Comparison of ENCODE assay signal across 8 cellular contexts in genomic region chr1:166975361-166976129, GRCh38. TPM values are rescaled to one million over a fixed set of nuclear protein-coding genes. Genes with fewer than 3 reads are reported as not detected.
A peak's percentile ranks its signal among the peaks of the same experiment; 100 is the strongest.
DNase-seq lines count a peak whose midpoint lies in the region; ATAC-seq and TF ChIP-seq lines count a peak whose summit lies in the region.

A gene with protein sequence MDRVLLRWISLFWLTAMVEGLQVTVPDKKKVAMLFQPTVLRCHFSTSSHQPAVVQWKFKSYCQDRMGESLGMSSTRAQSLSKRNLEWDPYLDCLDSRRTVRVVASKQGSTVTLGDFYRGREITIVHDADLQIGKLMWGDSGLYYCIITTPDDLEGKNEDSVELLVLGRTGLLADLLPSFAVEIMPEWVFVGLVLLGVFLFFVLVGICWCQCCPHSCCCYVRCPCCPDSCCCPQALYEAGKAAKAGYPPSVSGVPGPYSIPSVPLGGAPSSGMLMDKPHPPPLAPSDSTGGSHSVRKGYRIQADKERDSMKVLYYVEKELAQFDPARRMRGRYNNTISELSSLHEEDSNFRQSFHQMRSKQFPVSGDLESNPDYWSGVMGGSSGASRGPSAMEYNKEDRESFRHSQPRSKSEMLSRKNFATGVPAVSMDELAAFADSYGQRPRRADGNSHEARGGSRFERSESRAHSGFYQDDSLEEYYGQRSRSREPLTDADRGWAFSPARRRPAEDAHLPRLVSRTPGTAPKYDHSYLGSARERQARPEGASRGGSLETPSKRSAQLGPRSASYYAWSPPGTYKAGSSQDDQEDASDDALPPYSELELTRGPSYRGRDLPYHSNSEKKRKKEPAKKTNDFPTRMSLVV (minus strand): TSS chr1:166975540. CDS start chr1:166975268, 272 bp downstream.

- no peak within 1 kb of the TSS for H3K27ac Mint-ChIP-seq in WTC11

- CTCF ChIA-PET in WTC11 (lab: Charles Lee): interaction anchor here (1.0 to 1.7 kb wide), 3 partner anchors 65 to 84 kb away, joined by 4 to 6 read pairs (median 4); no protein-coding TSS in a partner anchor

- no peaks in the 10 kb centered on the region for H3K36me3 ChIP-seq in KOPT-K1 (ENCODE audit: insufficient read depth, low read length)
- no peaks in the 10 kb centered on the region for H3K36me3 ChIP-seq in kidney epithelial cell (ENCODE audit: control insufficient read depth, insufficient read depth, low read length)

- DNase-seq in D341Med (ENCODE audit: low spot score) (peak; percentile 92), WTC11 (ENCODE audit: low spot score) (peak; percentile 68), cardiac fibroblast (ENCODE audit: low read depth in 2 of 2) (peak; percentile 14 to 40), kidney epithelial cell (ENCODE audit: low read depth) (no peak), SW 1271 (lab: John Stamatoyannopoulos, UW) (no peak)
- peak; percentile 54 to 58 for DNase-seq in stimulated activated CD4-positive, alpha-beta T cell treated with anti-CD3 and anti-CD28 coated beads, Interleukin-15, amount 100 ng/mL, for 48 hours (ENCODE audit: low read depth in 2 of 2)

- H3K27me3 Mint-ChIP-seq in WTC11 (ENCODE audit: low read depth): peaks cover 87% of the 10 kb centered on the region

- peak within 1 kb of the TSS; percentile 51 to 53 for H3K4me3 ChIP-seq in cardiac fibroblast (replicated peaks in 1 of 2; ENCODE audit: low read depth in 2 of 2, low read length in 2 of 2)
- H3K4me3 ChIP-seq in kidney epithelial cell (ENCODE audit: low read depth, low read length): peak within 1 kb of the TSS; percentile 60

- ATAC-seq in GM21447 (IDR thresholded peaks at IDR 0.05; ENCODE audit: unreplicated experiment): peak; percentile 62
- peak; percentile 77 for ATAC-seq in WTC11

- POLR2A ChIA-PET in WTC11 (lab: Charles Lee): no interaction called here

- peak within 1 kb of the TSS; percentile 75 for H3K4me3 Mint-ChIP-seq in WTC11

- H3K9me3 ChIP-seq in KOPT-K1 (ENCODE audit: insufficient read depth, low read length, poor library complexity, severe bottlenecking): no peaks in the 10 kb centered on the region

- peaks cover 24% of the 10 kb centered on the region for H3K4me1 Mint-ChIP-seq in WTC11

- H3K9me3 Mint-ChIP-seq in WTC11: no peaks in the 10 kb centered on the region

- TF ChIP-seq CTCF in WTC11 (IDR thresholded peaks at IDR 0.05) (no peak), cardiac fibroblast (IDR thresholded peaks at IDR 0.05; ENCODE audit: low read depth, low read length) (no peak), kidney epithelial cell (IDR thresholded peaks at IDR 0.05; ENCODE audit: insufficient read depth, low read length, poor library complexity, severe bottlenecking) (no peak)

- H3K27me3 ChIP-seq in kidney epithelial cell (ENCODE audit: control insufficient read depth, insufficient read depth, low read length): peaks cover 7% of the 10 kb centered on the region

- peak within 1 kb of the TSS; percentile 64 for H3K27ac ChIP-seq in KOPT-K1 (ENCODE audit: low read depth, low read length, poor library complexity, severe bottlenecking)

- H3K36me3 Mint-ChIP-seq in WTC11: no peaks in the 10 kb centered on the region

TF ChIP-seq in WTC11, 78 proteins besides CTCF, POLR2A, EP300 and RAD21:
- TF ChIP-seq FOXP1 (CRISPR knock-in tag; IDR thresholded peaks at IDR 0.05; ENCODE audit: borderline replicate concordance): peak; percentile 25; the same call in 1 of the 2 replicates
- 0 out of 2 replicates have a peak, but pooled peaks have one; percentile 18 for TF ChIP-seq MAX (CRISPR knock-in tag; IDR thresholded peaks at IDR 0.05)
- TF ChIP-seq GABPB1 (CRISPR knock-in tag; IDR thresholded peaks at IDR 0.05): no peak
- TF ChIP-seq, protein P1, sequence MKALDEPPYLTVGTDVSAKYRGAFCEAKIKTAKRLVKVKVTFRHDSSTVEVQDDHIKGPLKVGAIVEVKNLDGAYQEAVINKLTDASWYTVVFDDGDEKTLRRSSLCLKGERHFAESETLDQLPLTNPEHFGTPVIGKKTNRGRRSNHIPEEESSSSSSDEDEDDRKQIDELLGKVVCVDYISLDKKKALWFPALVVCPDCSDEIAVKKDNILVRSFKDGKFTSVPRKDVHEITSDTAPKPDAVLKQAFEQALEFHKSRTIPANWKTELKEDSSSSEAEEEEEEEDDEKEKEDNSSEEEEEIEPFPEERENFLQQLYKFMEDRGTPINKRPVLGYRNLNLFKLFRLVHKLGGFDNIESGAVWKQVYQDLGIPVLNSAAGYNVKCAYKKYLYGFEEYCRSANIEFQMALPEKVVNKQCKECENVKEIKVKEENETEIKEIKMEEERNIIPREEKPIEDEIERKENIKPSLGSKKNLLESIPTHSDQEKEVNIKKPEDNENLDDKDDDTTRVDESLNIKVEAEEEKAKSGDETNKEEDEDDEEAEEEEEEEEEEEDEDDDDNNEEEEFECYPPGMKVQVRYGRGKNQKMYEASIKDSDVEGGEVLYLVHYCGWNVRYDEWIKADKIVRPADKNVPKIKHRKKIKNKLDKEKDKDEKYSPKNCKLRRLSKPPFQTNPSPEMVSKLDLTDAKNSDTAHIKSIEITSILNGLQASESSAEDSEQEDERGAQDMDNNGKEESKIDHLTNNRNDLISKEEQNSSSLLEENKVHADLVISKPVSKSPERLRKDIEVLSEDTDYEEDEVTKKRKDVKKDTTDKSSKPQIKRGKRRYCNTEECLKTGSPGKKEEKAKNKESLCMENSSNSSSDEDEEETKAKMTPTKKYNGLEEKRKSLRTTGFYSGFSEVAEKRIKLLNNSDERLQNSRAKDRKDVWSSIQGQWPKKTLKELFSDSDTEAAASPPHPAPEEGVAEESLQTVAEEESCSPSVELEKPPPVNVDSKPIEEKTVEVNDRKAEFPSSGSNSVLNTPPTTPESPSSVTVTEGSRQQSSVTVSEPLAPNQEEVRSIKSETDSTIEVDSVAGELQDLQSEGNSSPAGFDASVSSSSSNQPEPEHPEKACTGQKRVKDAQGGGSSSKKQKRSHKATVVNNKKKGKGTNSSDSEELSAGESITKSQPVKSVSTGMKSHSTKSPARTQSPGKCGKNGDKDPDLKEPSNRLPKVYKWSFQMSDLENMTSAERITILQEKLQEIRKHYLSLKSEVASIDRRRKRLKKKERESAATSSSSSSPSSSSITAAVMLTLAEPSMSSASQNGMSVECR (CRISPR knock-in tag; IDR thresholded peaks at IDR 0.05; ENCODE audit: borderline replicate concordance): peak; percentile 30; the same call in 1 of the 2 replicates
- TF ChIP-seq, protein P2, sequence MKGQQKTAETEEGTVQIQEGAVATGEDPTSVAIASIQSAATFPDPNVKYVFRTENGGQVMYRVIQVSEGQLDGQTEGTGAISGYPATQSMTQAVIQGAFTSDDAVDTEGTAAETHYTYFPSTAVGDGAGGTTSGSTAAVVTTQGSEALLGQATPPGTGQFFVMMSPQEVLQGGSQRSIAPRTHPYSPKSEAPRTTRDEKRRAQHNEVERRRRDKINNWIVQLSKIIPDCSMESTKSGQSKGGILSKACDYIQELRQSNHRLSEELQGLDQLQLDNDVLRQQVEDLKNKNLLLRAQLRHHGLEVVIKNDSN (CRISPR knock-in tag; IDR thresholded peaks at IDR 0.05): peak; percentile 76
- 0 out of 2 replicates have a peak, but pooled peaks have one; percentile 18 for TF ChIP-seq JUN (CRISPR knock-in tag; IDR thresholded peaks at IDR 0.05)
- TF ChIP-seq ZNF219 (CRISPR knock-in tag; IDR thresholded peaks at IDR 0.05; ENCODE audit: borderline replicate concordance): no peak
- peak; percentile 87 for TF ChIP-seq USF2 (CRISPR knock-in tag; IDR thresholded peaks at IDR 0.05)

RNA-seq across cellular contexts. Expression of the gene that starts here (rescaled TPM):
- total RNA-seq in WTC11 (2021): 0.89 to 1.8 TPM (median 1.6 TPM) in 3 replicates
- 1.3 and 3.8 TPM in 2 replicates for total RNA-seq in kidney epithelial cell

Comparison
In these comparisons a context has a peak if more than half of its experiments do, and no peak if none do; other contexts are left out.
1. DNase-seq: peak in D341Med (single experiment), WTC11 (single experiment), cardiac fibroblast (2 of 2) and stimulated activated CD4-positive, alpha-beta T cell treated with anti-CD3 and anti-CD28 coated beads, Interleukin-15, amount 100 ng/mL, for 48 hours (2 of 2); none in kidney epithelial cell (single experiment) and SW 1271 (0 of 2).